ENCODE assay signal across 12 cellular contexts in the genomic region with DNA sequence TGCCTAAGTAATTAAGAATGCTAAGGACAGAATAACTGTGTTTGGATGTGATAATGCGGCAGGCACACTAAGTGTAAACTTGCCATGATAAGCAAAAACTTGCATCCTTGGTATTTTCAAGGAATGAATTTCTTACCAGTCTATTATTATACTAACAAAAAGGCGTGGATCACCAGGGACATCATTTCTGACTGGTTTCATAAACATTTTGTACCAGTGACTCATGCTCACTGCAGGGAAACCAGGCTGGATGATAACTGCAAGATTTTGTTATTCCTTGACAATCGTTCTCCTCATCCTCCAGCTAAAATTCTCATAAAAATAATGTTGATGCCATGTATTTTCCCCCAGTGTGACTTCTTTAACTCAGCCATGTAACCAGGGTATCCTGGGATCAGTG.
DNase-seq lines count a peak whose midpoint lies in the region; ATAC-seq, FAIRE-seq and TF ChIP-seq lines count a peak whose summit lies in the region.
"Had no signal": no experiment of that assay in that cellular context is flagged by ENCODE, and none has a peak within 500 bp of the region (broad histone marks: within the 10 kb centered on the region; RNA-seq: fewer than 3 reads in every experiment).

No MANE protein-coding gene starts in this region.

- CTCF ChIA-PET in K562 (lab: Yijun Ruan, JAX; ENCODE audit: low intra/inter-chr PET ratio) = no interaction called here

- H3K4me3 ChIP-seq in ACC112 (ENCODE audit: low read depth, low read length) (no peak overlapping the region), K562 (no peak overlapping the region), keratinocyte (ENCODE audit: control insufficient read depth in 2 of 3, extremely low read depth in 1 of 3, insufficient read depth in 2 of 3, low read depth in 1 of 3, low read length in 3 of 3) (no peak overlapping the region), hepatocyte (no peak overlapping the region)
- H3K4me3 ChIP-seq: pancreas had no signal

- no peaks in the 10 kb centered on the region for H3K9me2 ChIP-seq in hepatocyte (replicated peaks; ENCODE audit: insufficient read depth)

- H3K4me2 ChIP-seq in K562 (ENCODE audit: insufficient read depth, low read length) (no peak overlapping the region), keratinocyte (ENCODE audit: control insufficient read depth, extremely low read depth, insufficient read depth, low read depth, low read length) (no peak overlapping the region), hepatocyte (no peak overlapping the region)

- no peak for TF ChIP-seq RAD21 in K562 (CRISPR knock-in tag; conservative IDR thresholded peaks at IDR 0.05 in 1 of 2, IDR thresholded peaks at IDR 0.05 in 1 of 2)

- no peaks in the 10 kb centered on the region for H3K9me1 ChIP-seq in K562 (ENCODE audit: control insufficient read depth, insufficient read depth, low read length)
- H3K9me1 ChIP-seq in keratinocyte (ENCODE audit: control insufficient read depth, extremely low read depth, insufficient read depth, low read length) = no peaks in the 10 kb centered on the region

- in situ Hi-C loops in K562 (cut with MboI) = no loop called here

- FAIRE-seq in K562 (lab: Jason Lieb, UNC) = peak; percentile 11
- FAIRE-seq in keratinocyte (lab: Jason Lieb, UNC) = peak; percentile 52
- FAIRE-seq: pancreas had no signal

- TF ChIP-seq CTCF in K562 (IDR thresholded peaks at IDR 0.05 in 2 of 3, conservative IDR thresholded peaks at IDR 0.05 in 1 of 3; ENCODE audit: insufficient read depth in 2 of 3, low read depth in 1 of 3, low read length in 3 of 3) = no peak
- TF ChIP-seq CTCF in keratinocyte (optimal IDR thresholded peaks at IDR 0.05 in 1 of 3, IDR thresholded peaks at IDR 0.05 in 1 of 3, conservative IDR thresholded peaks at IDR 0.05 in 1 of 3; ENCODE audit: extremely low read depth in 1 of 3, insufficient read depth in 2 of 3, low read length in 3 of 3) = no peak
- no peak for TF ChIP-seq CTCF in hepatocyte (IDR thresholded peaks at IDR 0.05; ENCODE audit: poor library complexity)

- POLR2A ChIA-PET in K562 (lab: Yijun Ruan, JAX) = no interaction called here

- no peak for TF ChIP-seq EP300 in K562 (IDR thresholded peaks at IDR 0.05; ENCODE audit: low read length)

- H3K9me3 ChIP-seq in K562 (replicated peaks; ENCODE audit: control insufficient read depth, insufficient read depth, low read depth, low read length) = no peaks in the 10 kb centered on the region
- H3K9me3 ChIP-seq in keratinocyte (ENCODE audit: control insufficient read depth, low read depth, low read length) = no peaks in the 10 kb centered on the region
- no peaks in the 10 kb centered on the region for H3K9me3 ChIP-seq in hepatocyte (ENCODE audit: low read depth)
- H3K9me3 ChIP-seq: pancreas had no signal

- H3K27ac ChIP-seq in ACC112 (ENCODE audit: low read depth, low read length) (peak overlapping the region; percentile 9; the same call in 1 of the 2 replicates), K562 (ENCODE audit: extremely low read depth, low read depth, low read length) (no peak overlapping the region), keratinocyte (ENCODE audit: control insufficient read depth, insufficient read depth, low read length) (no peak overlapping the region), hepatocyte (no peak overlapping the region)
- H3K27ac ChIP-seq: pancreas had no signal

- H3K36me3 ChIP-seq in ACC112 (ENCODE audit: insufficient read depth, low read length) = no peaks in the 10 kb centered on the region
- no peaks in the 10 kb centered on the region for H3K36me3 ChIP-seq in K562 (ENCODE audit: control insufficient read depth, insufficient read depth, low read length)
- H3K36me3 ChIP-seq in keratinocyte (ENCODE audit: control insufficient read depth in 2 of 2, extremely low read depth in 1 of 2, insufficient read depth in 2 of 2, low read length in 2 of 2) = no peaks in the 10 kb centered on the region
- no peaks in the 10 kb centered on the region for H3K36me3 ChIP-seq in hepatocyte (replicated peaks; ENCODE audit: insufficient read depth, low read depth)
- H3K36me3 ChIP-seq: pancreas had no signal

- ATAC-seq in K562 (no peak), HG03571 (IDR thresholded peaks at IDR 0.05; ENCODE audit: unreplicated experiment) (no peak)
- ATAC-seq: pancreas had no signal

- H2AFZ ChIP-seq in ACC112 (ENCODE audit: low read length, unreplicated experiment) (no peak overlapping the region), K562 (ENCODE audit: low read depth, low read length) (no peak overlapping the region), keratinocyte (ENCODE audit: control insufficient read depth, low read length) (no peak overlapping the region), hepatocyte (no peak overlapping the region)

- H3K4me1 ChIP-seq in ACC112 (ENCODE audit: control insufficient read depth, insufficient read depth, low read length, unreplicated experiment) = peaks cover 13% of the 10 kb centered on the region
- no peaks in the 10 kb centered on the region for H3K4me1 ChIP-seq in K562 (replicated peaks in 1 of 2; ENCODE audit: control insufficient read depth in 2 of 2, insufficient read depth in 2 of 2, low read length in 2 of 2)
- H3K4me1 ChIP-seq in keratinocyte (ENCODE audit: control insufficient read depth, extremely low read depth, insufficient read depth, low read length) = peaks cover 10% of the 10 kb centered on the region
- H3K4me1 ChIP-seq in hepatocyte (ENCODE audit: insufficient read depth) = peaks cover 18% of the 10 kb centered on the region
- H3K4me1 ChIP-seq: pancreas had no signal

- TF ChIP-seq POLR2A in K562 (conservative IDR thresholded peaks at IDR 0.05) = no peak

- 0% methylated on average over 3 of the region's 3 CpGs for WGBS in K562 (ENCODE audit: insufficient coverage, low coverage, missing lambda C conversion rate)
- WGBS in hepatocyte (ENCODE audit: low lambda C conversion rate, missing lambda C conversion rate) = 63% methylated on average over 3 of the region's 3 CpGs

- no peaks in the 10 kb centered on the region for H4K20me1 ChIP-seq in K562 (replicated peaks; ENCODE audit: control insufficient read depth, insufficient read depth, low read length)
- H4K20me1 ChIP-seq in keratinocyte (ENCODE audit: control insufficient read depth, extremely low read depth, insufficient read depth, low read length) = no peaks in the 10 kb centered on the region
- no peaks in the 10 kb centered on the region for H4K20me1 ChIP-seq in hepatocyte (ENCODE audit: insufficient read depth, poor library complexity, severe bottlenecking)

- intact Hi-C loops in K562 (cut with micrococcal nuclease) = no loop called here

- DNase-seq in HT1080 (ENCODE audit: low read depth) = peak; percentile 46
- DNase-seq in K562 (ENCODE audit: extremely low read depth in 1 of 4, low spot score in 3 of 4) = no peak
- no peak for DNase-seq in keratinocyte (ENCODE audit: low read depth, low spot score)
- no peak for DNase-seq in hepatocyte (ENCODE audit: low spot score)
- DNase-seq in NCI-H446 treated with DMSO at 0.1 percent for 48 hours (lab: John Stamatoyannopoulos, UW) = no peak
- no peak for DNase-seq in COLO668 (lab: John Stamatoyannopoulos, UW; ENCODE audit: unreplicated experiment)
- DNase-seq: activated B cell treated with CpG ODN at 0.5 μM for 24 hours, cortex of kidney, NCI-H1048, pancreas had no signal

- no peak overlapping the region for H3K9ac ChIP-seq in K562 (ENCODE audit: insufficient read depth in 1 of 2, low read depth in 2 of 2, low read length in 2 of 2)
- H3K9ac ChIP-seq in keratinocyte (ENCODE audit: control insufficient read depth, extremely low read depth, insufficient read depth, low read length) = no peak overlapping the region

- no peaks in the 10 kb centered on the region for H3K79me2 ChIP-seq in ACC112 (ENCODE audit: control insufficient read depth, insufficient read depth, low read length, unreplicated experiment)
- no peaks in the 10 kb centered on the region for H3K79me2 ChIP-seq in K562 (ENCODE audit: control insufficient read depth, insufficient read depth, low read length)
- H3K79me2 ChIP-seq in keratinocyte (ENCODE audit: control insufficient read depth, insufficient read depth, low read length) = no peaks in the 10 kb centered on the region
- no peaks in the 10 kb centered on the region for H3K79me2 ChIP-seq in hepatocyte

- H3K27me3 ChIP-seq in ACC112 (ENCODE audit: insufficient read depth, low read length) (no peaks in the 10 kb centered on the region), K562 (ENCODE audit: control insufficient read depth in 2 of 2, insufficient read depth in 2 of 2, low read length in 2 of 2) (peaks cover 0 to 4% of the 10 kb centered on the region in 2 experiments; a peak in 1 of 5 replicates), keratinocyte (ENCODE audit: control insufficient read depth, extremely low read depth, insufficient read depth, low read length) (no peaks in the 10 kb centered on the region), hepatocyte (no peaks in the 10 kb centered on the region)
- H3K27me3 ChIP-seq: pancreas had no signal

- no TSS peak for BruUV-seq in K562 (replicated peaks; lab: Mats Ljungman, UMichigan)

- dilution Hi-C loops in keratinocyte (cut with MboI; ENCODE audit: extremely low pct_ligation_motif_present, low sequenced_read_pairs) = no loop called here

TF ChIP-seq in K562, 482 proteins besides CTCF, POLR2A, EP300 and RAD21 (continues in another document):
- no peak for TF ChIP-seq POU5F1 (IDR thresholded peaks at IDR 0.05; ENCODE audit: borderline replicate concordance, low read depth, low read length, partially characterized antibody)
- TF ChIP-seq, protein P1, sequence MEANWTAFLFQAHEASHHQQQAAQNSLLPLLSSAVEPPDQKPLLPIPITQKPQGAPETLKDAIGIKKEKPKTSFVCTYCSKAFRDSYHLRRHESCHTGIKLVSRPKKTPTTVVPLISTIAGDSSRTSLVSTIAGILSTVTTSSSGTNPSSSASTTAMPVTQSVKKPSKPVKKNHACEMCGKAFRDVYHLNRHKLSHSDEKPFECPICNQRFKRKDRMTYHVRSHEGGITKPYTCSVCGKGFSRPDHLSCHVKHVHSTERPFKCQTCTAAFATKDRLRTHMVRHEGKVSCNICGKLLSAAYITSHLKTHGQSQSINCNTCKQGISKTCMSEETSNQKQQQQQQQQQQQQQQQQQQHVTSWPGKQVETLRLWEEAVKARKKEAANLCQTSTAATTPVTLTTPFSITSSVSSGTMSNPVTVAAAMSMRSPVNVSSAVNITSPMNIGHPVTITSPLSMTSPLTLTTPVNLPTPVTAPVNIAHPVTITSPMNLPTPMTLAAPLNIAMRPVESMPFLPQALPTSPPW (CRISPR knock-in tag; IDR thresholded peaks at IDR 0.05) = no peak
- TF ChIP-seq THRA (IDR thresholded peaks at IDR 0.05) = no peak
